Comparison of ENCODE assay signal across 20 cellular contexts in the genomic region with DNA sequence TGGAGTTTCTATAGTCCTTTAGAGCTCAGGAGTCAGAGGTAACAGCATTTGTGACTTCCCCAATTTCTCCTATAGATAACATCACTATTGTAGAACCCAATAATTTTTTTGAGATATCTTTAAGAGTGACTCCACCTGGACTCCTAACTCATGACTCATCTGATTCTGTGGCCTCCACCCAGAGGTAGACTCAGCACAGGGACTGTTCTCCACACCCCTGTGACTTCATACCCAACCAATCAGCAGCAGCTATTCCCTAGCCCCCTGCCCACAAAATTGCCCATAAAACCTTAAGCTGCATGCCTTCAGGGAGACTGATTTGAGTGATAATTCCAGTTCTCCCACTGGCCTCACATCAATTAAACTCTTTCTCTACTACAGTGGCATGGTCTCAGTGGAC.
A peak's percentile ranks its signal among the peaks of the same experiment; 100 is the strongest.
DNase-seq lines count a peak whose midpoint lies in the region; ATAC-seq and TF ChIP-seq lines count a peak whose summit lies in the region.
"Had no signal": no experiment of that assay in that cellular context is flagged by ENCODE, and none has a peak within 500 bp of the region (broad histone marks: within the 10 kb centered on the region; RNA-seq: fewer than 3 reads in every experiment).

No MANE protein-coding gene starts in this region.

- DNase-seq in Daoy (ENCODE audit: low read depth) (peak; percentile 3), PC-9 (peak; percentile 34 to 73), epithelial cell of esophagus (ENCODE audit: low read depth) (peak; percentile 27), renal cortical epithelial cell (ENCODE audit: low read depth) (peak; percentile 22), OCI-M2 (lab: John Stamatoyannopoulos, UW; ENCODE audit: unreplicated experiment) (no peak), COR-L47 (lab: John Stamatoyannopoulos, UW) (no peak)
- DNase-seq in activated CD4-positive, alpha-beta memory T cell treated with anti-CD3 and anti-CD28 coated beads for 36 hours, result no peak
- DNase-seq: CD8-positive, alpha-beta memory T cell; GDM1; NCI-H1092 treated with DMSO at 0.1 percent for 48 hours; NCI-H146; NCI-H2029 treated with DMSO at 0.1 percent for 48 hours; NCI-H510A treated with DMSO at 0.1 percent for 48 hours; NCI-H748 treated with DMSO at 0.1 percent for 48 hours; OCI-M1 had no signal

- H3K9me2 ChIP-seq in PC-9 (ENCODE audit: insufficient read depth), result no peaks in the 10 kb centered on the region

- no peak for ATAC-seq in HG03196 (IDR thresholded peaks at IDR 0.05; ENCODE audit: unreplicated experiment)
- ATAC-seq: HCT116, HepG2, K562 had no signal

- no peak overlapping the region for H2AFZ ChIP-seq in PC-9

- H3K27ac ChIP-seq in PC-9, result no peak overlapping the region
- H3K27ac ChIP-seq: C4-2B had no signal

- POLR2A ChIA-PET in PC-9 (lab: Charles Lee; ENCODE audit: unreplicated experiment), result no interaction called here
- POLR2A ChIA-PET in activated CD4-positive, alpha-beta memory T cell treated with anti-CD3 and anti-CD28 coated beads for 36 hours (lab: Charles Lee), result no interaction called here

- CTCF ChIA-PET in PC-9 (lab: Charles Lee), result no interaction called here
- CTCF ChIA-PET in activated CD4-positive, alpha-beta memory T cell treated with anti-CD3 and anti-CD28 coated beads for 36 hours (lab: Charles Lee), result no interaction called here

- TF ChIP-seq CTCF in PC-9 (conservative IDR thresholded peaks at IDR 0.05) (no peak), epithelial cell of esophagus (IDR thresholded peaks at IDR 0.05; ENCODE audit: insufficient read depth, low read depth, low read length, missing control alignments) (no peak)

- H3K36me3 Mint-ChIP-seq in activated CD4-positive, alpha-beta memory T cell treated with anti-CD3 and anti-CD28 coated beads for 36 hours, result no peaks in the 10 kb centered on the region
- H3K36me3 Mint-ChIP-seq: CD8-positive, alpha-beta memory T cell had no signal

- H3K79me2 ChIP-seq in PC-9 (ENCODE audit: low read depth), result no peaks in the 10 kb centered on the region

- no peaks in the 10 kb centered on the region for H3K27me3 ChIP-seq in PC-9 (ENCODE audit: insufficient read depth, low read depth)

- BruUV-seq in PC-9 (replicated peaks; lab: Mats Ljungman, UMichigan), result no TSS peak

- H3K4me3 Mint-ChIP-seq in activated CD4-positive, alpha-beta memory T cell treated with anti-CD3 and anti-CD28 coated beads for 36 hours, result no peak overlapping the region
- H3K4me3 Mint-ChIP-seq: CD8-positive, alpha-beta memory T cell had no signal

- H3K27me3 Mint-ChIP-seq in activated CD4-positive, alpha-beta memory T cell treated with anti-CD3 and anti-CD28 coated beads for 36 hours, result no peaks in the 10 kb centered on the region
- H3K27me3 Mint-ChIP-seq: CD8-positive, alpha-beta memory T cell had no signal

- H3K36me3 ChIP-seq in PC-9 (ENCODE audit: low read depth), result no peaks in the 10 kb centered on the region

- intact Hi-C loops in PC-9 (cut with micrococcal nuclease; ENCODE audit: unreplicated experiment), result no loop called here
- intact Hi-C loops in activated CD4-positive, alpha-beta memory T cell treated with anti-CD3 and anti-CD28 coated beads for 36 hours (cut with micrococcal nuclease), result no loop called here

- H3K9me3 Mint-ChIP-seq in activated CD4-positive, alpha-beta memory T cell treated with anti-CD3 and anti-CD28 coated beads for 36 hours, result no peaks in the 10 kb centered on the region

- 0 out of 2 replicates have a peak, but pooled peaks cover 6% of the 10 kb centered on the region for H3K9me3 ChIP-seq in PC-9 (ENCODE audit: insufficient read depth, low read depth)

- no peaks in the 10 kb centered on the region for H3K4me1 Mint-ChIP-seq in activated CD4-positive, alpha-beta memory T cell treated with anti-CD3 and anti-CD28 coated beads for 36 hours (ENCODE audit: low read depth)
- H3K4me1 Mint-ChIP-seq: CD8-positive, alpha-beta memory T cell had no signal

- no peak overlapping the region for H3K4me2 ChIP-seq in PC-9

- peaks cover 7% of the 10 kb centered on the region; the same call in 1 of the 2 replicates for H3K4me1 ChIP-seq in PC-9 (replicated peaks; ENCODE audit: insufficient read depth)

- no peaks in the 10 kb centered on the region for H3F3A ChIP-seq in PC-9 (ENCODE audit: insufficient read depth, low read depth)

- H3K27ac Mint-ChIP-seq in activated CD4-positive, alpha-beta memory T cell treated with anti-CD3 and anti-CD28 coated beads for 36 hours, result no peak overlapping the region
- H3K27ac Mint-ChIP-seq: CD8-positive, alpha-beta memory T cell had no signal

- no peak overlapping the region for H3K4me3 ChIP-seq in PC-9
- no peak overlapping the region for H3K4me3 ChIP-seq in epithelial cell of esophagus (ENCODE audit: low read length)
- H3K4me3 ChIP-seq: K562 had no signal

- H4K20me1 ChIP-seq in PC-9 (ENCODE audit: insufficient read depth), result no peaks in the 10 kb centered on the region

Comparison
In these comparisons a context has a peak if more than half of its experiments do, and no peak if none do; other contexts are left out.
1. DNase-seq: peak in Daoy (single experiment), PC-9 (2 of 2), epithelial cell of esophagus (single experiment) and renal cortical epithelial cell (single experiment); none in OCI-M2 (single experiment), COR-L47 (single experiment) and activated CD4-positive, alpha-beta memory T cell treated with anti-CD3 and anti-CD28 coated beads for 36 hours (single experiment).